ENCODE assay signal across 1 cellular context in the genomic region with DNA sequence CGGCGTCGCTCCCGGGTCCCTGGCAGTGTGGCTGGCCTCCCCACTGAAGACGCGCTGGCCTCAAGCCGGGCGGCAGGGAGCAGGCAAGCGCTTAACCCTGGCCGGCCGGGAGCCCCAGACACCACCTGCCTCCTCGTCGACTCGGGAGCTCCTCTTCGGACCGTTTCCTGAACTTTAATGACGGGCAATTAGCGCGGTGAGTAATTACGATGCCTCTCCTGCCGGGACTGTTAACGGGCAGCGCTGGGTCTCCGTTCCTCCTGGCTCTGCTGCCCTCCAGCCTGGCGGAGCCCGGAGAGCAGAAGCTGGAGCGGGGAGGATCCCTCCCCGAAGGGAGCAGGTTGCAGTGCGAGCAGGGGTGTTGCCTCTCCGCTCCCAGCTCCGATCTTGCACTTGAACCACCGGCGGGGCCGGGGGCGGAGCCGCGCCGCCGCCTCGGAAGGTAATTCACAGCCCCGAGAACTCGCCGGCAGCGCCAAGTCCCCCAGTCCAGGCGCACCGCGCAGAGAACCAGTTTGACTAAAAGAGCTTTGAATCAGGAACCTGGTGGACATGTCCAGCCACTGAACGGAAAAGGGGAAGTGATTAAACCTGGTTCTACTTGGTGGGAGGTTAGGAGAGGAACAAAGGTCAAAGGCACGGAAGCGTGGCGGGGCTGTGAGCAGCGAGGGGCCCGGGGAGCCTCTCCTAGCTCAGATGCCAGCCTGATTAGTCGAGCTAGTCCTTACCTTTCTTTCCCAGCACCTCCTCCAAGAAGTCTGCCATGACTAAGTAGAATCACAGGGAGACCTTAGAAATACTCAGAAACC.
A peak's percentile ranks its signal among the peaks of the same experiment; 100 is the strongest.
TF ChIP-seq lines count a peak whose summit lies in the region.

No MANE protein-coding gene starts in this region.

TF ChIP-seq in HepG2, 621 proteins besides CTCF, POLR2A, EP300 and RAD21 (continued from another document and continues in another):
- TF ChIP-seq ZNF496 (CRISPR knock-in tag; IDR thresholded peaks at IDR 0.05; ENCODE audit: insufficient replicate concordance) (no peak), ZNF567 (CRISPR knock-in tag; IDR thresholded peaks at IDR 0.05; ENCODE audit: borderline replicate concordance) (no peak), MTA1 (CRISPR knock-in tag; IDR thresholded peaks at IDR 0.05; ENCODE audit: borderline replicate concordance) (peak; percentile 43; the same call in 1 of the 2 replicates), ZNF274 (CRISPR knock-in tag; IDR thresholded peaks at IDR 0.05) (0 out of 2 replicates have a peak, but pooled peaks have one; percentile 11), SIN3B (IDR thresholded peaks at IDR 0.05; ENCODE audit: low read length) (no peak), ZNF83 (CRISPR knock-in tag; IDR thresholded peaks at IDR 0.05; ENCODE audit: borderline replicate concordance) (no peak), ZNF292 (CRISPR knock-in tag; IDR thresholded peaks at IDR 0.05; ENCODE audit: borderline replicate concordance, low read depth) (peak; percentile 61; the same call in 1 of the 2 replicates), MAFF (IDR thresholded peaks at IDR 0.05; ENCODE audit: low read depth, low read length) (no peak), ZNF282 (IDR thresholded peaks at IDR 0.05; ENCODE audit: partially characterized antibody) (no peak), IKZF1 (IDR thresholded peaks at IDR 0.05) (no peak), KLF11 (CRISPR knock-in tag; IDR thresholded peaks at IDR 0.05) (no peak), ZNF30 (CRISPR knock-in tag; IDR thresholded peaks at IDR 0.05) (0 out of 2 replicates have a peak, but pooled peaks have one; percentile 34), PITX1 (CRISPR knock-in tag; IDR thresholded peaks at IDR 0.05) (no peak; the same call in 1 of the 2 replicates), ZNF326 (CRISPR knock-in tag; IDR thresholded peaks at IDR 0.05; ENCODE audit: borderline replicate concordance) (no peak), ZNF670 (CRISPR knock-in tag; IDR thresholded peaks at IDR 0.05; ENCODE audit: borderline replicate concordance) (no peak), SKI (IDR thresholded peaks at IDR 0.05; ENCODE audit: partially characterized antibody) (peak; percentile 51), HNRNPL (IDR thresholded peaks at IDR 0.05; ENCODE audit: low read depth, low read length) (no peak), ZIK1 (CRISPR knock-in tag; IDR thresholded peaks at IDR 0.05; ENCODE audit: borderline replicate concordance, low read depth) (no peak), NCOA2 (CRISPR knock-in tag; IDR thresholded peaks at IDR 0.05) (peak; percentile 24; the same call in 1 of the 2 replicates), FOSL1 (CRISPR knock-in tag; IDR thresholded peaks at IDR 0.05; ENCODE audit: borderline replicate concordance) (no peak), ZNF776 (CRISPR knock-in tag; IDR thresholded peaks at IDR 0.05) (no peak), LCORL (IDR thresholded peaks at IDR 0.05) (no peak), LCORL (CRISPR knock-in tag; IDR thresholded peaks at IDR 0.05) (peak; percentile 42), NFATC3 (CRISPR knock-in tag; IDR thresholded peaks at IDR 0.05) (no peak), BRD4 (CRISPR knock-in tag; IDR thresholded peaks at IDR 0.05) (no peak; the same call in 1 of the 2 replicates), ZNF558 (CRISPR knock-in tag; IDR thresholded peaks at IDR 0.05; ENCODE audit: borderline replicate concordance) (no peak), TBX2 (CRISPR knock-in tag; IDR thresholded peaks at IDR 0.05; ENCODE audit: borderline replicate concordance) (peak; percentile 50), ZNF607 (CRISPR knock-in tag; IDR thresholded peaks at IDR 0.05; ENCODE audit: borderline replicate concordance) (peak; percentile 47; the same call in 1 of the 2 replicates), KLF16 (CRISPR knock-in tag; IDR thresholded peaks at IDR 0.05) (no peak; a peak in 1 of 4 replicates)
- TF ChIP-seq, protein P1, sequence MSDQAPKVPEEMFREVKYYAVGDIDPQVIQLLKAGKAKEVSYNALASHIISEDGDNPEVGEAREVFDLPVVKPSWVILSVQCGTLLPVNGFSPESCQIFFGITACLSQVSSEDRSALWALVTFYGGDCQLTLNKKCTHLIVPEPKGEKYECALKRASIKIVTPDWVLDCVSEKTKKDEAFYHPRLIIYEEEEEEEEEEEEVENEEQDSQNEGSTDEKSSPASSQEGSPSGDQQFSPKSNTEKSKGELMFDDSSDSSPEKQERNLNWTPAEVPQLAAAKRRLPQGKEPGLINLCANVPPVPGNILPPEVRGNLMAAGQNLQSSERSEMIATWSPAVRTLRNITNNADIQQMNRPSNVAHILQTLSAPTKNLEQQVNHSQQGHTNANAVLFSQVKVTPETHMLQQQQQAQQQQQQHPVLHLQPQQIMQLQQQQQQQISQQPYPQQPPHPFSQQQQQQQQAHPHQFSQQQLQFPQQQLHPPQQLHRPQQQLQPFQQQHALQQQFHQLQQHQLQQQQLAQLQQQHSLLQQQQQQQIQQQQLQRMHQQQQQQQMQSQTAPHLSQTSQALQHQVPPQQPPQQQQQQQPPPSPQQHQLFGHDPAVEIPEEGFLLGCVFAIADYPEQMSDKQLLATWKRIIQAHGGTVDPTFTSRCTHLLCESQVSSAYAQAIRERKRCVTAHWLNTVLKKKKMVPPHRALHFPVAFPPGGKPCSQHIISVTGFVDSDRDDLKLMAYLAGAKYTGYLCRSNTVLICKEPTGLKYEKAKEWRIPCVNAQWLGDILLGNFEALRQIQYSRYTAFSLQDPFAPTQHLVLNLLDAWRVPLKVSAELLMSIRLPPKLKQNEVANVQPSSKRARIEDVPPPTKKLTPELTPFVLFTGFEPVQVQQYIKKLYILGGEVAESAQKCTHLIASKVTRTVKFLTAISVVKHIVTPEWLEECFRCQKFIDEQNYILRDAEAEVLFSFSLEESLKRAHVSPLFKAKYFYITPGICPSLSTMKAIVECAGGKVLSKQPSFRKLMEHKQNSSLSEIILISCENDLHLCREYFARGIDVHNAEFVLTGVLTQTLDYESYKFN (CRISPR knock-in tag; conservative IDR thresholded peaks at IDR 0.05): peak; percentile 80
- TF ChIP-seq, protein P2, sequence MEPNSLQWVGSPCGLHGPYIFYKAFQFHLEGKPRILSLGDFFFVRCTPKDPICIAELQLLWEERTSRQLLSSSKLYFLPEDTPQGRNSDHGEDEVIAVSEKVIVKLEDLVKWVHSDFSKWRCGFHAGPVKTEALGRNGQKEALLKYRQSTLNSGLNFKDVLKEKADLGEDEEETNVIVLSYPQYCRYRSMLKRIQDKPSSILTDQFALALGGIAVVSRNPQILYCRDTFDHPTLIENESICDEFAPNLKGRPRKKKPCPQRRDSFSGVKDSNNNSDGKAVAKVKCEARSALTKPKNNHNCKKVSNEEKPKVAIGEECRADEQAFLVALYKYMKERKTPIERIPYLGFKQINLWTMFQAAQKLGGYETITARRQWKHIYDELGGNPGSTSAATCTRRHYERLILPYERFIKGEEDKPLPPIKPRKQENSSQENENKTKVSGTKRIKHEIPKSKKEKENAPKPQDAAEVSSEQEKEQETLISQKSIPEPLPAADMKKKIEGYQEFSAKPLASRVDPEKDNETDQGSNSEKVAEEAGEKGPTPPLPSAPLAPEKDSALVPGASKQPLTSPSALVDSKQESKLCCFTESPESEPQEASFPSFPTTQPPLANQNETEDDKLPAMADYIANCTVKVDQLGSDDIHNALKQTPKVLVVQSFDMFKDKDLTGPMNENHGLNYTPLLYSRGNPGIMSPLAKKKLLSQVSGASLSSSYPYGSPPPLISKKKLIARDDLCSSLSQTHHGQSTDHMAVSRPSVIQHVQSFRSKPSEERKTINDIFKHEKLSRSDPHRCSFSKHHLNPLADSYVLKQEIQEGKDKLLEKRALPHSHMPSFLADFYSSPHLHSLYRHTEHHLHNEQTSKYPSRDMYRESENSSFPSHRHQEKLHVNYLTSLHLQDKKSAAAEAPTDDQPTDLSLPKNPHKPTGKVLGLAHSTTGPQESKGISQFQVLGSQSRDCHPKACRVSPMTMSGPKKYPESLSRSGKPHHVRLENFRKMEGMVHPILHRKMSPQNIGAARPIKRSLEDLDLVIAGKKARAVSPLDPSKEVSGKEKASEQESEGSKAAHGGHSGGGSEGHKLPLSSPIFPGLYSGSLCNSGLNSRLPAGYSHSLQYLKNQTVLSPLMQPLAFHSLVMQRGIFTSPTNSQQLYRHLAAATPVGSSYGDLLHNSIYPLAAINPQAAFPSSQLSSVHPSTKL (CRISPR knock-in tag; IDR thresholded peaks at IDR 0.05): peak; percentile 49; the same call in 1 of the 2 replicates
- TF ChIP-seq, protein P3, sequence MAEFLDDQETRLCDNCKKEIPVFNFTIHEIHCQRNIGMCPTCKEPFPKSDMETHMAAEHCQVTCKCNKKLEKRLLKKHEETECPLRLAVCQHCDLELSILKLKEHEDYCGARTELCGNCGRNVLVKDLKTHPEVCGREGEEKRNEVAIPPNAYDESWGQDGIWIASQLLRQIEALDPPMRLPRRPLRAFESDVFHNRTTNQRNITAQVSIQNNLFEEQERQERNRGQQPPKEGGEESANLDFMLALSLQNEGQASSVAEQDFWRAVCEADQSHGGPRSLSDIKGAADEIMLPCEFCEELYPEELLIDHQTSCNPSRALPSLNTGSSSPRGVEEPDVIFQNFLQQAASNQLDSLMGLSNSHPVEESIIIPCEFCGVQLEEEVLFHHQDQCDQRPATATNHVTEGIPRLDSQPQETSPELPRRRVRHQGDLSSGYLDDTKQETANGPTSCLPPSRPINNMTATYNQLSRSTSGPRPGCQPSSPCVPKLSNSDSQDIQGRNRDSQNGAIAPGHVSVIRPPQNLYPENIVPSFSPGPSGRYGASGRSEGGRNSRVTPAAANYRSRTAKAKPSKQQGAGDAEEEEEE (CRISPR knock-in tag; IDR thresholded peaks at IDR 0.05; ENCODE audit: borderline replicate concordance): no peak
- TF ChIP-seq, protein P4, sequence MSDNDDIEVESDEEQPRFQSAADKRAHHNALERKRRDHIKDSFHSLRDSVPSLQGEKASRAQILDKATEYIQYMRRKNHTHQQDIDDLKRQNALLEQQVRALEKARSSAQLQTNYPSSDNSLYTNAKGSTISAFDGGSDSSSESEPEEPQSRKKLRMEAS (IDR thresholded peaks at IDR 0.05): 0 out of 2 replicates have a peak, but pooled peaks have one; percentile 42
- TF ChIP-seq, protein P5, sequence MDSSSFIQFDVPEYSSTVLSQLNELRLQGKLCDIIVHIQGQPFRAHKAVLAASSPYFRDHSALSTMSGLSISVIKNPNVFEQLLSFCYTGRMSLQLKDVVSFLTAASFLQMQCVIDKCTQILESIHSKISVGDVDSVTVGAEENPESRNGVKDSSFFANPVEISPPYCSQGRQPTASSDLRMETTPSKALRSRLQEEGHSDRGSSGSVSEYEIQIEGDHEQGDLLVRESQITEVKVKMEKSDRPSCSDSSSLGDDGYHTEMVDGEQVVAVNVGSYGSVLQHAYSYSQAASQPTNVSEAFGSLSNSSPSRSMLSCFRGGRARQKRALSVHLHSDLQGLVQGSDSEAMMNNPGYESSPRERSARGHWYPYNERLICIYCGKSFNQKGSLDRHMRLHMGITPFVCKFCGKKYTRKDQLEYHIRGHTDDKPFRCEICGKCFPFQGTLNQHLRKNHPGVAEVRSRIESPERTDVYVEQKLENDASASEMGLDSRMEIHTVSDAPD (CRISPR knock-in tag; IDR thresholded peaks at IDR 0.05): no peak
- TF ChIP-seq, protein P6, sequence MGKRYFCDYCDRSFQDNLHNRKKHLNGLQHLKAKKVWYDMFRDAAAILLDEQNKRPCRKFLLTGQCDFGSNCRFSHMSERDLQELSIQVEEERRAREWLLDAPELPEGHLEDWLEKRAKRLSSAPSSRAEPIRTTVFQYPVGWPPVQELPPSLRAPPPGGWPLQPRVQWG (CRISPR knock-in tag; IDR thresholded peaks at IDR 0.05; ENCODE audit: borderline replicate concordance, low read depth): no peak
- TF ChIP-seq, protein P7, sequence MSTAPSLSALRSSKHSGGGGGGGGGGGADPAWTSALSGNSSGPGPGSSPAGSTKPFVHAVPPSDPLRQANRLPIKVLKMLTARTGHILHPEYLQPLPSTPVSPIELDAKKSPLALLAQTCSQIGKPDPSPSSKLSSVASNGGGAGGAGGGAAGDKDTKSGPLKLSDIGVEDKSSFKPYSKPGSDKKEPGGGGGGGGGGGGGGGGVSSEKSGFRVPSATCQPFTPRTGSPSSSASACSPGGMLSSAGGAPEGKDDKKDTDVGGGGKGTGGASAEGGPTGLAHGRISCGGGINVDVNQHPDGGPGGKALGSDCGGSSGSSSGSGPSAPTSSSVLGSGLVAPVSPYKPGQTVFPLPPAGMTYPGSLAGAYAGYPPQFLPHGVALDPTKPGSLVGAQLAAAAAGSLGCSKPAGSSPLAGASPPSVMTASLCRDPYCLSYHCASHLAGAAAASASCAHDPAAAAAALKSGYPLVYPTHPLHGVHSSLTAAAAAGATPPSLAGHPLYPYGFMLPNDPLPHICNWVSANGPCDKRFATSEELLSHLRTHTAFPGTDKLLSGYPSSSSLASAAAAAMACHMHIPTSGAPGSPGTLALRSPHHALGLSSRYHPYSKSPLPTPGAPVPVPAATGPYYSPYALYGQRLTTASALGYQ (CRISPR knock-in tag; IDR thresholded peaks at IDR 0.05): no peak; the same call in 1 of the 2 replicates
- TF ChIP-seq, protein P8, sequence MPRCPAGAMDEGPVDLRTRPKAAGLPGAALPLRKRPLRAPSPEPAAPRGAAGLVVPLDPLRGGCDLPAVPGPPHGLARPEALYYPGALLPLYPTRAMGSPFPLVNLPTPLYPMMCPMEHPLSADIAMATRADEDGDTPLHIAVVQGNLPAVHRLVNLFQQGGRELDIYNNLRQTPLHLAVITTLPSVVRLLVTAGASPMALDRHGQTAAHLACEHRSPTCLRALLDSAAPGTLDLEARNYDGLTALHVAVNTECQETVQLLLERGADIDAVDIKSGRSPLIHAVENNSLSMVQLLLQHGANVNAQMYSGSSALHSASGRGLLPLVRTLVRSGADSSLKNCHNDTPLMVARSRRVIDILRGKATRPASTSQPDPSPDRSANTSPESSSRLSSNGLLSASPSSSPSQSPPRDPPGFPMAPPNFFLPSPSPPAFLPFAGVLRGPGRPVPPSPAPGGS (CRISPR knock-in tag; IDR thresholded peaks at IDR 0.05): no peak; the same call in 1 of the 2 replicates
- TF ChIP-seq, protein P9, sequence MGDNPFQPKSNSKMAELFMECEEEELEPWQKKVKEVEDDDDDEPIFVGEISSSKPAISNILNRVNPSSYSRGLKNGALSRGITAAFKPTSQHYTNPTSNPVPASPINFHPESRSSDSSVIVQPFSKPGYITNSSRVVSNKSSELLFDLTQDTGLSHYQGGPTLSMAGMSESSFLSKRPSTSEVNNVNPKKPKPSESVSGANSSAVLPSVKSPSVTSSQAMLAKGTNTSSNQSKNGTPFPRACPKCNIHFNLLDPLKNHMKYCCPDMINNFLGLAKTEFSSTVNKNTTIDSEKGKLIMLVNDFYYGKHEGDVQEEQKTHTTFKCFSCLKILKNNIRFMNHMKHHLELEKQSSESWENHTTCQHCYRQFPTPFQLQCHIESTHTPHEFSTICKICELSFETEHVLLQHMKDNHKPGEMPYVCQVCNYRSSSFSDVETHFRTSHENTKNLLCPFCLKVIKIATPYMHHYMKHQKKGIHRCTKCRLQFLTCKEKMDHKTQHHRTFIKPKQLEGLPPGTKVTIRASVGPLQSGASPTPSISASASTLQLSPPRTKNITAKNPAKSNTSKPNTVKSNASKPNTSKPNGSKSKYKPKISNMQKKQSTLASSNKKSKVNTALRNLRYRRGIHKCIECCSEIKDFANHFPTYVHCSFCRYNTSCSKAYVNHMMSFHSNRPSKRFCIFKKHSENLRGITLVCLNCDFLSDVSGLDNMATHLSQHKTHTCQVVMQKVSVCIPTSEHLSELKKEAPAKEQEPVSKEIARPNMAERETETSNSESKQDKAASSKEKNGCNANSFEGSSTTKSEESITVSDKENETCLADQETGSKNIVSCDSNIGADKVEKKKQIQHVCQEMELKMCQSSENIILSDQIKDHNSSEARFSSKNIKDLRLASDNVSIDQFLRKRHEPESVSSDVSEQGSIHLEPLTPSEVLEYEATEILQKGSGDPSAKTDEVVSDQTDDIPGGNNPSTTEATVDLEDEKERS (CRISPR knock-in tag; IDR thresholded peaks at IDR 0.05): no peak
- TF ChIP-seq, protein P10, sequence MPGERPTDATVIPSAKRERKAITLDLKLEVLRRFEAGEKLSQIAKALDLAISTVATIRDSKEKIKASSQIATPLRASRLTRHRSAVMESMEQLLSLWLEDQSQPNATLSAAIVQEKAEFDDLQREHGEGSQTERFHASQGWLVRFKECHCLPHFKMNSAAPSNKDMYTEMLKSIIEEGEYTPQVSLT (CRISPR knock-in tag; IDR thresholded peaks at IDR 0.05; ENCODE audit: borderline replicate concordance, low read depth): no peak
